ENCODE assay signal across 24 cellular contexts in the genomic region with DNA sequence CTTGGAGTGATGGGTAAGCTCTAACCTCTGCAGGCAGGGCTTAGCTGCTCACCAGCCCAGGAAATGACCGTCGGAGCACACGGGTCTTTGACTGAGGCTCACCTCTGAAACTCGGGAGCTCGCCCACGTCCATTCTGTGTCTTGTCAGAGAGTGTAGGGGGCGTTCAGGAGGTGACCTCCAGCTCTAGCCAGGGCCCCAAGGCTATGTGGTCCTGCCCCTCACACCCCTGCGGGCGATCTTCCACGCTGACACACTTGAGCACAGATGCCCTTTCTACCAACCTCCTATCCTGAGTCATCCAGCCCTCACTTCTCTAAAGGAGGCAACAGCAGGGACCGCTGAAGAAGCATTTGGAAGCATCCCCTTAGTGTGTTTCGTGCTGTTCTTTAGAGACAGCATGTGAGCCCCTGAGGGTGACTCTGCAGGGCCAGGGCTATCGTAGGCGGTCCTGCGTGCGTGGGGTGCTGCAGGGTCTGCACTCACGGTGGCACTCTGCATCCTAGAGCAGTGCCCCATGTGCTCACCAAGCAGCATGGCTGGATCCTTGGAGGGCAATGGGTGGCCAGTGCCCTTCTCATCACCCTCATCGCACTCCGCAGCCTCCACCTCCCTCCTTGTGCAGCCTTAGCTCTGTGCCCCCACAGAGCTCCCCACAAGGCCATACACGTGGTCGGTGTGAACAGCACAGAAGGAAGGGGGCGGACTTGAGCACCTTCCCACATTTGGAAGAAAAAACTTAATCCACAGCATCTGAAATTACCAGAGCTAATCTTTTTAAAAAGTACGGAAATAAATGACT.
"Had no signal": no experiment of that assay in that cellular context is flagged by ENCODE, and none has a peak within 500 bp of the region (broad histone marks: within the 10 kb centered on the region; RNA-seq: fewer than 3 reads in every experiment).

No MANE protein-coding gene starts in this region.

- ATAC-seq: activated T-cell treated with anti-CD3 and anti-CD28 coated beads, Interleukin-2, amount 50 U/mL, for 72 hours; left cardiac atrium had no signal

- H3K4me1 Mint-ChIP-seq: activated CD4-positive, alpha-beta memory T cell treated with anti-CD3 and anti-CD28 coated beads, Interleukin-2, amount 10 ng/mL, durations not matched to agents 7 days and 5 days; nephron progenitor cell had no signal

- H3K36me3 Mint-ChIP-seq: activated naive CD4-positive, alpha-beta T cell treated with anti-CD3 and anti-CD28 coated beads, Interleukin-2, amount 10 ng/mL, durations not matched to agents 7 days and 5 days; type B pancreatic cell had no signal

- H3K36me3 ChIP-seq: esophagus squamous epithelium, right atrium auricular region, thoracic aorta had no signal

- H3K4me3 ChIP-seq: coronary artery, esophagus squamous epithelium, gastrocnemius medialis, right atrium auricular region, thoracic aorta had no signal

- H3K9me3 Mint-ChIP-seq: activated B cell treated with CpG ODN at 0.5 μM for 24 hours; activated CD4-positive, alpha-beta memory T cell treated with anti-CD3 and anti-CD28 coated beads, Interleukin-2, amount 10 ng/mL, durations not matched to agents 7 days and 5 days; activated naive CD4-positive, alpha-beta T cell treated with anti-CD3 and anti-CD28 coated beads, Interleukin-2, amount 10 ng/mL, durations not matched to agents 7 days and 5 days; activated T-cell treated with anti-CD3 and anti-CD28 coated beads, Interleukin-2, amount 50 U/mL, for 72 hours; nephron progenitor cell; T-helper 1 cell treated with Interleukin-12 subunit alpha and Interleukin-12 subunit beta and Interleukin-4 antibody, amounts not matched to agents 30 μg/mL and 1 μg/mL, for 36 hours; type B pancreatic cell had no signal

- H3K9me3 ChIP-seq: esophagus squamous epithelium, gastrocnemius medialis, right atrium auricular region, thoracic aorta had no signal

- H3K4me1 ChIP-seq: right atrium auricular region had no signal

- H3K27ac ChIP-seq: coronary artery, esophagus squamous epithelium, right atrium auricular region, thoracic aorta had no signal

- H3K27me3 ChIP-seq: gastrocnemius medialis, right atrium auricular region had no signal

- DNase-seq: activated B cell treated with CpG ODN at 0.5 μM for 24 hours; activated CD4-positive, alpha-beta memory T cell treated with anti-CD3 and anti-CD28 coated beads, Interleukin-2, amount 10 ng/mL, durations not matched to agents 7 days and 5 days; activated CD4-positive, alpha-beta T cell treated with anti-CD3 and anti-CD28 coated beads for 4 hours; activated effector memory CD4-positive, alpha-beta T cell treated with anti-CD3 and anti-CD28 coated beads, Interleukin-2, amount 50 U/mL, for 16 hours; activated naive CD4-positive, alpha-beta T cell treated with anti-CD3 and anti-CD28 coated beads, Interleukin-2, amount 10 ng/mL, durations not matched to agents 7 days and 5 days; activated T-cell treated with anti-CD3 and anti-CD28 coated beads, Interleukin-2, amount 50 U/mL, for 72 hours; cerebellar nuclear complex; esophagus squamous epithelium; gastrocnemius medialis; hypothalamus; islet precursor cell; left cardiac atrium; midbrain; nephron progenitor cell; occipital lobe; stimulated activated CD4-positive, alpha-beta T cell treated with anti-CD3 and anti-CD28 coated beads, Interleukin-4, amount 100 ng/mL, for 24 hours; stimulated activated naive CD4-positive, alpha-beta T cell treated with Interleukin-2 at 50 U/mL for 16 hours; T1000 had no signal

- H3K27ac Mint-ChIP-seq: activated B cell treated with CpG ODN at 0.5 μM for 24 hours; activated CD4-positive, alpha-beta memory T cell treated with anti-CD3 and anti-CD28 coated beads, Interleukin-2, amount 10 ng/mL, durations not matched to agents 7 days and 5 days; activated naive CD4-positive, alpha-beta T cell treated with anti-CD3 and anti-CD28 coated beads, Interleukin-2, amount 10 ng/mL, durations not matched to agents 7 days and 5 days; activated T-cell treated with anti-CD3 and anti-CD28 coated beads, Interleukin-2, amount 50 U/mL, for 72 hours; nephron progenitor cell; progenitor cell of endocrine pancreas; T-helper 1 cell treated with Interleukin-12 subunit alpha and Interleukin-12 subunit beta and Interleukin-4 antibody, amounts not matched to agents 30 μg/mL and 1 μg/mL, for 36 hours; type B pancreatic cell had no signal

- H3K27me3 Mint-ChIP-seq: activated B cell treated with CpG ODN at 0.5 μM for 24 hours had no signal

- H3K4me3 Mint-ChIP-seq: activated B cell treated with CpG ODN at 0.5 μM for 24 hours; activated CD4-positive, alpha-beta memory T cell treated with anti-CD3 and anti-CD28 coated beads, Interleukin-2, amount 10 ng/mL, durations not matched to agents 7 days and 5 days; activated naive CD4-positive, alpha-beta T cell treated with anti-CD3 and anti-CD28 coated beads, Interleukin-2, amount 10 ng/mL, durations not matched to agents 7 days and 5 days; activated T-cell treated with anti-CD3 and anti-CD28 coated beads, Interleukin-2, amount 50 U/mL, for 72 hours; nephron progenitor cell; T-helper 1 cell treated with Interleukin-12 subunit alpha and Interleukin-12 subunit beta and Interleukin-4 antibody, amounts not matched to agents 30 μg/mL and 1 μg/mL, for 36 hours; type B pancreatic cell had no signal
